8 cellular contexts compared by ENCODE assay signal in the genomic region with DNA sequence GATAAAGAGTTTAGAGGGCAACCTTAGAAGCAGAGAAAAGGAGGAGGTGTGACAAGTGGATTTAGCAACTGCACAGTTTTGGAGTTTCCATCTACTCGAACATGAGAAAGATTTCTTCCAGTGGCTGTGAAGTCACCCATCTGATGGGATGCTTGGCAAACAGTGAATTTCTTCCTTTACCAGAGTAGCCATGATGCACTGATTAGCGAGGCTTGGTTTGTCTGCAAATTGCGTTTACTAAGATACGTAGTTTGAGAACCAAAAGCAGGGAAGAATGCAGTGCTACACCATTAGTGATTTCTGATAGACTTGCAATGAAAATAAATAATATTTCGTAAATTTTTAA. TPM values are rescaled to one million over a fixed set of nuclear protein-coding genes. Genes with fewer than 3 reads are reported as not detected.
A peak's percentile ranks its signal among the peaks of the same experiment; 100 is the strongest.
DNase-seq lines count a peak whose midpoint lies in the region; ATAC-seq and TF ChIP-seq lines count a peak whose summit lies in the region.

No MANE protein-coding gene starts in this region.

- H3K4me1 ChIP-seq in thymus (ENCODE audit: control insufficient read depth, insufficient read depth, low read length), result no peaks in the 10 kb centered on the region

- peaks cover 8% of the 10 kb centered on the region for H3K36me3 Mint-ChIP-seq in activated CD8-positive, alpha-beta memory T cell treated with anti-CD3 and anti-CD28 coated beads, Interleukin-2, amount 10 ng/mL, durations not matched to agents 7 days and 5 days
- H3K36me3 Mint-ChIP-seq in activated naive CD8-positive, alpha-beta T cell, result no peaks in the 10 kb centered on the region

- H3K4me3 Mint-ChIP-seq in activated CD8-positive, alpha-beta memory T cell treated with anti-CD3 and anti-CD28 coated beads, Interleukin-2, amount 10 ng/mL, durations not matched to agents 7 days and 5 days, result peak overlapping the region; percentile 87
- peak overlapping the region; percentile 97 for H3K4me3 Mint-ChIP-seq in activated naive CD8-positive, alpha-beta T cell

- no peak for ATAC-seq in activated CD8-positive, alpha-beta memory T cell treated with anti-CD3 and anti-CD28 coated beads, Interleukin-2, amount 10 ng/mL, durations not matched to agents 7 days and 5 days
- ATAC-seq in GM21367 (IDR thresholded peaks at IDR 0.05; ENCODE audit: unreplicated experiment) (no peak), HG02885 (IDR thresholded peaks at IDR 0.05; ENCODE audit: poor library complexity, unreplicated experiment) (no peak)

- CTCF ChIA-PET in activated CD8-positive, alpha-beta memory T cell treated with anti-CD3 and anti-CD28 coated beads, Interleukin-2, amount 10 ng/mL, durations not matched to agents 7 days and 5 days (lab: Charles Lee), result interaction anchor here (1.5 to 2.8 kb wide), 2 partner anchors 9 to 17 kb away, joined by 3 to 7 read pairs; no protein-coding TSS in a partner anchor

- H3K27ac Mint-ChIP-seq in activated CD8-positive, alpha-beta memory T cell treated with anti-CD3 and anti-CD28 coated beads, Interleukin-2, amount 10 ng/mL, durations not matched to agents 7 days and 5 days, result peak overlapping the region; percentile 95
- H3K27ac Mint-ChIP-seq in activated naive CD8-positive, alpha-beta T cell, result peak overlapping the region; percentile 99

- no peak for DNase-seq in activated CD8-positive, alpha-beta memory T cell treated with anti-CD3 and anti-CD28 coated beads, Interleukin-2, amount 10 ng/mL, durations not matched to agents 7 days and 5 days
- no peak for DNase-seq in activated CD8-positive, alpha-beta memory T cell treated with anti-CD3 and anti-CD28 coated beads, Interleukin-2, amount 50 U/mL, for 4 hours
- no peak for DNase-seq in kidney epithelial cell (ENCODE audit: low read depth)
- no peak for DNase-seq in EL

- no peaks in the 10 kb centered on the region for H3K9me3 ChIP-seq in thymus (ENCODE audit: control insufficient read depth)

- H3K27ac ChIP-seq in thymus (ENCODE audit: low read depth), result no peak overlapping the region

- whole genome bisulfite sequencing in thymus, result 55% methylated on average over 5 of the region's 5 CpGs

- no peak for TF ChIP-seq CTCF in kidney epithelial cell (IDR thresholded peaks at IDR 0.05; ENCODE audit: insufficient read depth, low read length, poor library complexity, severe bottlenecking)

- H3K27me3 ChIP-seq in kidney epithelial cell (ENCODE audit: control insufficient read depth, insufficient read depth, low read length) (no peaks in the 10 kb centered on the region), thymus (ENCODE audit: control insufficient read depth, insufficient read depth) (no peaks in the 10 kb centered on the region)

- H3K27me3 Mint-ChIP-seq in activated CD8-positive, alpha-beta memory T cell treated with anti-CD3 and anti-CD28 coated beads, Interleukin-2, amount 10 ng/mL, durations not matched to agents 7 days and 5 days, result no peaks in the 10 kb centered on the region
- no peaks in the 10 kb centered on the region for H3K27me3 Mint-ChIP-seq in activated naive CD8-positive, alpha-beta T cell

- peaks cover 30% of the 10 kb centered on the region for H3K4me1 Mint-ChIP-seq in activated CD8-positive, alpha-beta memory T cell treated with anti-CD3 and anti-CD28 coated beads, Interleukin-2, amount 10 ng/mL, durations not matched to agents 7 days and 5 days
- H3K4me1 Mint-ChIP-seq in activated naive CD8-positive, alpha-beta T cell (ENCODE audit: low read depth), result peaks cover 43% of the 10 kb centered on the region

- no peaks in the 10 kb centered on the region for H3K9me3 Mint-ChIP-seq in activated CD8-positive, alpha-beta memory T cell treated with anti-CD3 and anti-CD28 coated beads, Interleukin-2, amount 10 ng/mL, durations not matched to agents 7 days and 5 days (ENCODE audit: low read depth)
- H3K9me3 Mint-ChIP-seq in activated naive CD8-positive, alpha-beta T cell (ENCODE audit: low read depth), result no peaks in the 10 kb centered on the region

- H3K36me3 ChIP-seq in kidney epithelial cell (ENCODE audit: control insufficient read depth, insufficient read depth, low read length), result no peaks in the 10 kb centered on the region
- H3K36me3 ChIP-seq in thymus (ENCODE audit: control insufficient read depth, insufficient read depth), result no peaks in the 10 kb centered on the region

- peak overlapping the region; percentile 98 for H3K4me3 ChIP-seq in kidney epithelial cell (ENCODE audit: low read depth, low read length)
- H3K4me3 ChIP-seq in thymus (ENCODE audit: low read length), result peak overlapping the region; percentile 54

RNA-seq across cellular contexts. Expression of gene STARD4, which starts 0.8 kb away (rescaled TPM):
- total RNA-seq in activated CD8-positive, alpha-beta memory T cell treated with anti-CD3 and anti-CD28 coated beads, Interleukin-2, amount 10 ng/mL, durations not matched to agents 7 days and 5 days, result 10 to 100 TPM; 58.3 to 77.7 TPM
- 45.8 and 56.1 TPM in 2 replicates for total RNA-seq in kidney epithelial cell
- 7.0 TPM for polyA plus RNA-seq in thymus
